ENCODE assay signal across 19 cellular contexts in genomic region chr18:70461323-70462077, GRCh38.
DNase-seq lines count a peak whose midpoint lies in the region; ATAC-seq and TF ChIP-seq lines count a peak whose summit lies in the region.
"Had no signal": no experiment of that assay in that cellular context is flagged by ENCODE, and none has a peak within 500 bp of the region (broad histone marks: within the 10 kb centered on the region; RNA-seq: fewer than 3 reads in every experiment).

No MANE protein-coding gene starts in this region.

- no peak overlapping the region for H3K4me3 ChIP-seq in NB4 (ENCODE audit: low read depth, low read length)

- no peaks in the 10 kb centered on the region for H3K9me3 Mint-ChIP-seq in natural killer cell
- no peaks in the 10 kb centered on the region for H3K9me3 Mint-ChIP-seq in natural killer cell treated with Interleukin-12 subunit alpha and Interleukin-12 subunit beta and Interleukin-15 and Interleukin-18, amount 100 ng/mL, for 72 hours
- H3K9me3 Mint-ChIP-seq: CD14-positive monocyte; T-helper 1 cell treated with Interleukin-12 subunit alpha and Interleukin-12 subunit beta and Interleukin-4 antibody, amounts not matched to agents 30 μg/mL and 1 μg/mL, for 36 hours had no signal

- intact Hi-C loops in natural killer cell (cut with micrococcal nuclease) = no loop called here
- intact Hi-C loops in left cardiac atrium (cut with DNase I) = no loop called here

- ATAC-seq in natural killer cell = no peak
- ATAC-seq in natural killer cell treated with Interleukin-12 subunit alpha and Interleukin-12 subunit beta and Interleukin-15 and Interleukin-18, amount 100 ng/mL, for 72 hours = no peak
- ATAC-seq in left cardiac atrium = no peak
- no peak for ATAC-seq in HG03521 (IDR thresholded peaks at IDR 0.05; ENCODE audit: unreplicated experiment)

- no peak for TF ChIP-seq POLR2A in NB4 (IDR thresholded peaks at IDR 0.05; ENCODE audit: extremely low read depth, insufficient read length)

- no peak for TF ChIP-seq CTCF in natural killer cell (IDR thresholded peaks at IDR 0.05)
- no peak for TF ChIP-seq CTCF in NB4 (IDR thresholded peaks at IDR 0.05; ENCODE audit: low read depth, low read length)

- H3K4me1 Mint-ChIP-seq in natural killer cell = peaks cover 10 to 15% of the 10 kb centered on the region in 2 donors
- H3K4me1 Mint-ChIP-seq in natural killer cell treated with Interleukin-12 subunit alpha and Interleukin-12 subunit beta and Interleukin-15 and Interleukin-18, amount 100 ng/mL, for 72 hours (ENCODE audit: low read depth in 2 of 2) = peaks cover 0 to 4% of the 10 kb centered on the region in 2 donors

- DNase-seq in natural killer cell (no peak), NB4 (ENCODE audit: low read depth) (peak; percentile 66), cerebellar cortex (ENCODE audit: low spot score) (peak; percentile 69), NOMO-1 treated with dmso at 0.1 percent for 144 hours (lab: John Stamatoyannopoulos, UW; ENCODE audit: unreplicated experiment) (no peak), left cardiac atrium (no peak), NCI-H187 (lab: John Stamatoyannopoulos, UW) (no peak)
- no peak for DNase-seq in natural killer cell treated with Interleukin-12 subunit alpha and Interleukin-12 subunit beta and Interleukin-15 and Interleukin-18, amount 100 ng/mL, for 72 hours (ENCODE audit: low spot score)
- DNase-seq: DMS79, H7, Karpas-422, NCI-H1092 treated with DMSO at 0.1 percent for 48 hours, NCI-H1436 treated with DMSO at 0.1 percent for 48 hours, NCI-H2029, NCI-H2227 treated with DMSO at 0.1 percent for 48 hours, NCI-H510A, Right ventricle myocardium superior had no signal

- H3K27me3 Mint-ChIP-seq in natural killer cell (ENCODE audit: low read depth in 2 of 2) = peaks cover 7 to 11% of the 10 kb centered on the region in 2 donors
- peaks cover 5 to 29% of the 10 kb centered on the region in 2 donors for H3K27me3 Mint-ChIP-seq in natural killer cell treated with Interleukin-12 subunit alpha and Interleukin-12 subunit beta and Interleukin-15 and Interleukin-18, amount 100 ng/mL, for 72 hours

- no peaks in the 10 kb centered on the region for H3K36me3 Mint-ChIP-seq in natural killer cell
- H3K36me3 Mint-ChIP-seq in natural killer cell treated with Interleukin-12 subunit alpha and Interleukin-12 subunit beta and Interleukin-15 and Interleukin-18, amount 100 ng/mL, for 72 hours = no peaks in the 10 kb centered on the region
- H3K36me3 Mint-ChIP-seq: CD14-positive monocyte had no signal

- H3K27ac Mint-ChIP-seq in natural killer cell = peak overlapping the region in 1 of 2 donors; percentile 87
- no peak overlapping the region for H3K27ac Mint-ChIP-seq in natural killer cell treated with Interleukin-12 subunit alpha and Interleukin-12 subunit beta and Interleukin-15 and Interleukin-18, amount 100 ng/mL, for 72 hours
- H3K27ac Mint-ChIP-seq: T-helper 1 cell treated with Interleukin-12 subunit alpha and Interleukin-12 subunit beta and Interleukin-4 antibody, amounts not matched to agents 30 μg/mL and 1 μg/mL, for 36 hours had no signal

- peak overlapping the region; percentile 73 for H3K4me3 Mint-ChIP-seq in natural killer cell
- H3K4me3 Mint-ChIP-seq in natural killer cell treated with Interleukin-12 subunit alpha and Interleukin-12 subunit beta and Interleukin-15 and Interleukin-18, amount 100 ng/mL, for 72 hours = no peak overlapping the region
- H3K4me3 Mint-ChIP-seq: CD14-positive monocyte; T-helper 1 cell treated with Interleukin-12 subunit alpha and Interleukin-12 subunit beta and Interleukin-4 antibody, amounts not matched to agents 30 μg/mL and 1 μg/mL, for 36 hours had no signal

Comparison
In these comparisons a context has a peak if more than half of its experiments do, and no peak if none do; other contexts are left out.
1. DNase-seq: peak in NB4 (single experiment) and cerebellar cortex (single experiment); none in natural killer cell (single experiment), natural killer cell treated with Interleukin-12 subunit alpha and Interleukin-12 subunit beta and Interleukin-15 and Interleukin-18, amount 100 ng/mL, for 72 hours (single experiment), NOMO-1 treated with dmso at 0.1 percent for 144 hours (single experiment), left cardiac atrium (single experiment) and NCI-H187 (0 of 2).